ENCODE assay signal across 8 cellular contexts in the genomic region with DNA sequence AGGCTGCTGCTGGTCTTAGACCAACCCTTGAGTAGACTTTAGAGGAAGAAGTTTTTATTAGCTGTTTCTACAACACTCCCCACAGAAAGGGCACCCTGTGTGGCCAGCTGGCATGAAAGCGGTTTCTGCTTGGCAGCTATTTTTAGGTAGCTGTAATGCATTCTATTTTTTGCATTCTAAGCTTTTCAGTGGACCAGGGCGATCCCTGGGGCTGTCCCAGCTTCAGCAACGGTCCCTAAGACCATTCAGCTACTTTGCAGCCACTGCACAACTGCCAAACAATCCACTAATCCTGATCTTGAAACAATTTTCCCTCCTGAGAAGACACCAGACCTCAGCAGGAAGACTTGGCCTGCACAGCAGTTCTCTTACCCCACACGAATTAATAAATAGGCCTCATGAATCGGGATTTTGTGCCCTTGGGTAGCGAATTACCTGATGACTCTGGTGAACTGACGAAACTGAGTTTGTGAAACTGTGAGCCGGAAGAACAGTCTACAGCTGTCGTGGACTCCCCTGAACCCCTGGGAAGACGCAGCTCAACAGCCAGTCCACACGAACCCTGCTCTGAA. TPM values are rescaled to one million over a fixed set of nuclear protein-coding genes. Genes with fewer than 3 reads are reported as not detected.
DNase-seq lines count a peak whose midpoint lies in the region; ATAC-seq, FAIRE-seq and TF ChIP-seq lines count a peak whose summit lies in the region.

No MANE protein-coding gene starts in this region.

- H3F3A ChIP-seq in MM.1S (ENCODE audit: insufficient read depth, low read length), result peaks cover 49% of the 10 kb centered on the region

- peak overlapping the region; percentile 96 for H3K27ac ChIP-seq in MM.1S (ENCODE audit: low read length)
- H3K27ac ChIP-seq in heart left ventricle, result peak overlapping the region in 11 of 12 donors; percentile 24 to 85 (median 72)

- H3K79me2 ChIP-seq in MM.1S (ENCODE audit: low read length), result no peaks in the 10 kb centered on the region

- H3K4me2 ChIP-seq in MM.1S (ENCODE audit: low read depth, low read length), result peak overlapping the region; percentile 89

- no peak for TF ChIP-seq CTCF in MM.1S (IDR thresholded peaks at IDR 0.05; ENCODE audit: low read length)
- TF ChIP-seq CTCF in heart left ventricle (IDR thresholded peaks at IDR 0.05), result no peak

- ATAC-seq in GM21786 (IDR thresholded peaks at IDR 0.05; ENCODE audit: unreplicated experiment), result peak; percentile 94
- peak; percentile 88 to 96 (median 96) for ATAC-seq in heart left ventricle

- peak; percentile 30; the same call in 1 of the 2 replicates for TF ChIP-seq POLR2A in GM12892 (IDR thresholded peaks at IDR 0.05; ENCODE audit: low read depth, low read length)
- no peak for TF ChIP-seq POLR2A in heart left ventricle (IDR thresholded peaks at IDR 0.05)

- H3K9me3 ChIP-seq in MM.1S (replicated peaks; ENCODE audit: insufficient read depth, low read length) (no peaks in the 10 kb centered on the region), heart left ventricle (no peaks in the 10 kb centered on the region)

- no peaks in the 10 kb centered on the region for H3K9me2 ChIP-seq in MM.1S (replicated peaks; ENCODE audit: insufficient read depth, low read length)

- H3K36me3 ChIP-seq in MM.1S (replicated peaks; ENCODE audit: insufficient read depth, low read length), result no peaks in the 10 kb centered on the region
- H3K36me3 ChIP-seq in heart left ventricle, result no peaks in the 10 kb centered on the region

- peaks cover 48% of the 10 kb centered on the region for H3K4me1 ChIP-seq in MM.1S (ENCODE audit: low read length)
- peaks cover 0 to 31% (median 2%) of the 10 kb centered on the region in 12 donors for H3K4me1 ChIP-seq in heart left ventricle

- H3K4me3 ChIP-seq in MM.1S (ENCODE audit: low read length), result peak overlapping the region; percentile 47
- peak overlapping the region in 1 of 12 donors; percentile 5 for H3K4me3 ChIP-seq in heart left ventricle

- H3K27me3 ChIP-seq in MM.1S (replicated peaks; ENCODE audit: insufficient read depth, low read length) (no peaks in the 10 kb centered on the region), heart left ventricle (no peaks in the 10 kb centered on the region)

- 43 to 52% (median 43%) methylated on average over 9 to 11 of the region's 11 CpGs for WGBS in heart left ventricle, 4 donors

- peak overlapping the region; percentile 72 for H3K9ac ChIP-seq in MM.1S (ENCODE audit: low read length)

- intact Hi-C loops in heart left ventricle (cut with DNase I), result no loop called here

- peak overlapping the region; percentile 42 for H2AFZ ChIP-seq in MM.1S (ENCODE audit: low read length)

- DNase-seq in GM12892 (ENCODE audit: insufficient read length), result no peak
- peak; percentile 98 for DNase-seq in MM.1S
- DNase-seq in heart left ventricle, result peak; percentile 60 to 78 (median 63)
- DNase-seq in ureter (ENCODE audit: low spot score), result peak; percentile 54
- DNase-seq in HK-2 (ENCODE audit: unreplicated experiment), result no peak
- DNase-seq in NK-92 (lab: John Stamatoyannopoulos, UW; ENCODE audit: unreplicated experiment), result no peak
- no peak for DNase-seq in GM03348 (ENCODE audit: low spot score)

- H4K20me1 ChIP-seq in MM.1S (ENCODE audit: insufficient read depth, low read length), result no peaks in the 10 kb centered on the region

- peak; percentile 61 for FAIRE-seq in GM12892 (lab: Jason Lieb, UNC)

RNA-seq across cellular contexts. Expression of gene TFRC, which starts 14.6 kb away (rescaled TPM):
- 339 TPM for polyA plus RNA-seq in GM12892 (2012; ENCODE audit: missing spikeins)
- 100 to 1,000 TPM in 6 of 9 donors, 10 to 100 TPM in 3; 15.7 to 232 (median 121) TPM for total RNA-seq in heart left ventricle
- 10 to 100 TPM; 24.2 to 70.7 TPM for polyA plus RNA-seq in heart left ventricle
- 89.1 TPM for total RNA-seq in ureter

Comparison
In these comparisons a context has a peak if more than half of its experiments do, and no peak if none do; other contexts are left out.
1. DNase-seq: peak in MM.1S (single experiment), heart left ventricle (5 of 5) and ureter (single experiment); none in GM12892 (single experiment), HK-2 (single experiment), NK-92 (single experiment) and GM03348 (single experiment).